ENCODE assay signal across 21 cellular contexts in genomic region chr4:39900966-39901365, GRCh38.
"Had no signal": no experiment of that assay in that cellular context is flagged by ENCODE, and none has a peak within 500 bp of the region (broad histone marks: within the 10 kb centered on the region; RNA-seq: fewer than 3 reads in every experiment).

No MANE protein-coding gene starts in this region.

- H3K27ac ChIP-seq: dorsolateral prefrontal cortex, epithelial cell of prostate, left lung, spleen, upper lobe of right lung had no signal

- H3K4me3 ChIP-seq: dorsolateral prefrontal cortex, left lung, spleen, upper lobe of right lung had no signal

- H3K4me1 Mint-ChIP-seq: activated naive CD8-positive, alpha-beta T cell treated with anti-CD3 and anti-CD28 coated beads for 36 hours; stimulated activated memory B cell treated with anti-CD40 and anti-IgM and Interleukin-4, amounts not matched to agents 10 μg/mL and 1 μg/mL and 100 μg/mL, for 72 hours had no signal

- H3K9me3 ChIP-seq: left lung, spleen, upper lobe of right lung had no signal

- H3K27me3 Mint-ChIP-seq: activated CD4-positive, alpha-beta memory T cell treated with anti-CD3 and anti-CD28 coated beads, Interleukin-2, amount 10 ng/mL, durations not matched to agents 7 days and 5 days; activated naive CD8-positive, alpha-beta T cell treated with anti-CD3 and anti-CD28 coated beads for 36 hours; stimulated activated memory B cell treated with anti-CD40 and anti-IgM and Interleukin-4, amounts not matched to agents 10 μg/mL and 1 μg/mL and 100 μg/mL, for 72 hours had no signal

- H3K27ac Mint-ChIP-seq: activated CD4-positive, alpha-beta memory T cell treated with anti-CD3 and anti-CD28 coated beads, Interleukin-2, amount 10 ng/mL, durations not matched to agents 7 days and 5 days; activated naive CD8-positive, alpha-beta T cell treated with anti-CD3 and anti-CD28 coated beads for 36 hours; stimulated activated memory B cell treated with anti-CD40 and anti-IgM and Interleukin-4, amounts not matched to agents 10 μg/mL and 1 μg/mL and 100 μg/mL, for 72 hours; WTC11 had no signal

- FAIRE-seq: colon, frontal cortex had no signal

- H3K4me1 ChIP-seq: left lung, spleen, upper lobe of right lung had no signal

- H3K4me3 Mint-ChIP-seq: activated CD4-positive, alpha-beta memory T cell treated with anti-CD3 and anti-CD28 coated beads, Interleukin-2, amount 10 ng/mL, durations not matched to agents 7 days and 5 days; activated naive CD8-positive, alpha-beta T cell treated with anti-CD3 and anti-CD28 coated beads for 36 hours; stimulated activated memory B cell treated with anti-CD40 and anti-IgM and Interleukin-4, amounts not matched to agents 10 μg/mL and 1 μg/mL and 100 μg/mL, for 72 hours; WTC11 had no signal

- H3K27me3 ChIP-seq: dorsolateral prefrontal cortex, left lung, spleen, upper lobe of right lung had no signal

- DNase-seq: activated CD4-positive, alpha-beta memory T cell treated with anti-CD3 and anti-CD28 coated beads, Interleukin-2, amount 10 ng/mL, durations not matched to agents 7 days and 5 days; activated CD4-positive, alpha-beta T cell treated with anti-CD3 and anti-CD28 coated beads for 4 hours; activated CD8-positive, alpha-beta memory T cell treated with anti-CD3 and anti-CD28 coated beads, Interleukin-2, amount 50 U/mL, for 4 hours; activated gamma-delta T cell treated with Interleukin-2 at 50 U/mL for 16 hours; activated naive CD8-positive, alpha-beta T cell treated with anti-CD3 and anti-CD28 coated beads for 36 hours; activated T-cell treated with anti-CD3 and anti-CD28 coated beads, Interleukin-2, amount 50 U/mL, for 48 hours; amygdala; caudate nucleus; dorsolateral prefrontal cortex; head of caudate nucleus; left lung; occipital lobe; posterior cingulate gyrus; spleen; stimulated activated CD4-positive, alpha-beta T cell treated with anti-CD3 and anti-CD28 coated beads, Interleukin-4, amount 100 ng/mL, for 4 hours; upper lobe of right lung had no signal

- H3K9me3 Mint-ChIP-seq: activated CD4-positive, alpha-beta memory T cell treated with anti-CD3 and anti-CD28 coated beads, Interleukin-2, amount 10 ng/mL, durations not matched to agents 7 days and 5 days; activated naive CD8-positive, alpha-beta T cell treated with anti-CD3 and anti-CD28 coated beads for 36 hours; stimulated activated memory B cell treated with anti-CD40 and anti-IgM and Interleukin-4, amounts not matched to agents 10 μg/mL and 1 μg/mL and 100 μg/mL, for 72 hours; WTC11 had no signal
